Comparison of ENCODE assay signal across 31 cellular contexts in genomic region chr3:77309460-77309859, GRCh38.
"Had no signal": no experiment of that assay in that cellular context is flagged by ENCODE, and none has a peak within 500 bp of the region (broad histone marks: within the 10 kb centered on the region; RNA-seq: fewer than 3 reads in every experiment).

No MANE protein-coding gene starts in this region.

- H3K27me3 ChIP-seq: adrenal gland, ascending aorta, body of pancreas, brain microvascular endothelial cell, breast epithelium, cardiac muscle cell had no signal

- ATAC-seq: activated naive CD4-positive, alpha-beta T cell treated with anti-CD3 and anti-CD28 coated beads, Interleukin-2, amount 50 U/mL, for 72 hours; activated naive CD8-positive, alpha-beta T cell treated with anti-CD3 and anti-CD28 coated beads, Interleukin-2, amount 50 U/mL, for 24 hours; activated T-cell treated with anti-CD3 and anti-CD28 coated beads, Interleukin-2, amount 50 U/mL, for 4 hours; activated T-cell treated with anti-CD3 and anti-CD28 coated beads, Interleukin-2, amount 50 U/mL, for 72 hours; activated T-helper 17 cell treated with anti-CD3 and anti-CD28 coated beads, Interleukin-2, amount 50 U/mL, for 72 hours; body of pancreas had no signal

- H3K4me1 ChIP-seq: adrenal gland, ascending aorta, breast epithelium had no signal

- H3K9me3 ChIP-seq: adrenal gland, ascending aorta, body of pancreas, breast epithelium had no signal

- H3K27ac ChIP-seq: adrenal gland, ascending aorta, body of pancreas, brain microvascular endothelial cell, breast epithelium, cardiac muscle cell had no signal

- H3K36me3 ChIP-seq: adrenal gland, ascending aorta, brain microvascular endothelial cell, breast epithelium, cardiac muscle cell had no signal

- DNase-seq: activated effector memory CD4-positive, alpha-beta T cell treated with anti-CD3 and anti-CD28 coated beads, Interleukin-2, amount 50 U/mL, for 16 hours; activated effector memory CD4-positive, alpha-beta T cell treated with Interleukin-2 at 50 U/mL for 16 hours; activated gamma-delta T cell; activated gamma-delta T cell treated with Interleukin-2 at 50 U/mL for 16 hours; activated naive CD4-positive, alpha-beta T cell; activated naive CD4-positive, alpha-beta T cell treated with anti-CD3 and anti-CD28 coated beads for 36 hours; activated naive CD4-positive, alpha-beta T cell treated with anti-CD3 and anti-CD28 coated beads, Interleukin-2, amount 10 ng/mL, durations not matched to agents 7 days and 5 days; activated naive CD4-positive, alpha-beta T cell treated with anti-CD3 and anti-CD28 coated beads, Interleukin-2, amount 50 U/mL, for 16 hours; activated naive CD4-positive, alpha-beta T cell treated with Interleukin-2 at 50 U/mL for 16 hours; activated naive CD8-positive, alpha-beta T cell treated with anti-CD3 and anti-CD28 coated beads for 36 hours; activated naive CD8-positive, alpha-beta T cell treated with anti-CD3 and anti-CD28 coated beads, Interleukin-2, amount 10 ng/mL, durations not matched to agents 7 days and 5 days; activated naive CD8-positive, alpha-beta T cell treated with anti-CD3 and anti-CD28 coated beads, Interleukin-2, amount 50 U/mL, for 24 hours; activated T-cell treated with anti-CD3 and anti-CD28 coated beads, Interleukin-2, amount 50 U/mL, for 24 hours; activated T-cell treated with anti-CD3 and anti-CD28 coated beads, Interleukin-2, amount 50 U/mL, for 4 hours; activated T-cell treated with anti-CD3 and anti-CD28 coated beads, Interleukin-2, amount 50 U/mL, for 48 hours; activated T-cell treated with anti-CD3 and anti-CD28 coated beads, Interleukin-2, amount 50 U/mL, for 72 hours; adrenal gland; amniotic stem cell; amygdala; anterior cingulate cortex; aorta; body of pancreas; brain microvascular endothelial cell; caudate nucleus; central memory CD4-positive, alpha-beta T cell; cerebellar nuclear complex had no signal

- H3K4me3 ChIP-seq: adrenal gland, ascending aorta, body of pancreas, breast epithelium, cardiac muscle cell had no signal
